8 cellular contexts compared by ENCODE assay signal in the genomic region with DNA sequence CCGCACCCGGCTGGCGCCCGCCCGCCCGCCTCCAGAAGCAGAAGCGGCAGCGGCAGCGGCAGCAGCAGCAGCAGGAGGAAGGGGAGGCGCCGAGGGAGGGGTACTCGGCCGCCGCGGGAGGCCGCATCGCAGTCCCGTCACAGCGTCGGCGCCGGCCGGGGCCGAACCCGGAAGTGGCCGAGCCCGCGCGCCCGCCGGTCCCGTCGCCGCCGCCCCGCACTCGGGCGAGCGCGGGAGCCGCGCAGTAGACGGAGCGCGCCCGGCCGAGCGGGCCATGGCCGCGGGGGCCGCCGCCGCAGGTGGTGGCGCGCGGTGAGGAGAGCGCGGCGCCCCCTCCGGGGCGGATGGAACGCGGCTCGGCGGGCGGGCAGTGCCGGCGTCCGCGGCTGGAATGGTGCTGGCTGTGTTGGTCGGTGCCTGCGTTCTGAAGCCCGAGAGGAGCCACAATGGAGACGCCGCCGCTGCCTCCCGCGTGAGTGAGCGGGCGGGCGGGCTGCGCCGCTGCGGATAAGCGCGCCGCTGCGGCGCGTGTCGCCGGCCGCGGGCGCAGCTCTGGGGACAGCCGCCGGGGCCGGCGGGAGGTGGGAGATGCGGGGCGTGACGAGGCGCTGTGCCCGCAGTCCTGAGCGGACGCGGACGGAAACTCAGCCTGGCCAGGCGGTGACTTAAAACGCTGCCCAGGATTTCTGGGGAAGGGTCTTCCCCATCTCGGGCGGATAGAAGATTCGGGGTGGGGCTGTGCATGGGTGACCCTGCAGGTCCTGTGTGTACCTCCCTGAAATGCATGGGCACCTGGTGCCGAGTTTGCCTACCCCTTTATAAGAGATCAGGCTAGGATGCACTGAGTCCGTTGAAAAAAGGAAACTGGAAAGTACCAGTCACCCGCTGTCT. TPM values are rescaled to one million over a fixed set of nuclear protein-coding genes. Genes with fewer than 3 reads are reported as not detected.
DNase-seq lines count a peak whose midpoint lies in the region; ATAC-seq and TF ChIP-seq lines count a peak whose summit lies in the region.

A gene with protein sequence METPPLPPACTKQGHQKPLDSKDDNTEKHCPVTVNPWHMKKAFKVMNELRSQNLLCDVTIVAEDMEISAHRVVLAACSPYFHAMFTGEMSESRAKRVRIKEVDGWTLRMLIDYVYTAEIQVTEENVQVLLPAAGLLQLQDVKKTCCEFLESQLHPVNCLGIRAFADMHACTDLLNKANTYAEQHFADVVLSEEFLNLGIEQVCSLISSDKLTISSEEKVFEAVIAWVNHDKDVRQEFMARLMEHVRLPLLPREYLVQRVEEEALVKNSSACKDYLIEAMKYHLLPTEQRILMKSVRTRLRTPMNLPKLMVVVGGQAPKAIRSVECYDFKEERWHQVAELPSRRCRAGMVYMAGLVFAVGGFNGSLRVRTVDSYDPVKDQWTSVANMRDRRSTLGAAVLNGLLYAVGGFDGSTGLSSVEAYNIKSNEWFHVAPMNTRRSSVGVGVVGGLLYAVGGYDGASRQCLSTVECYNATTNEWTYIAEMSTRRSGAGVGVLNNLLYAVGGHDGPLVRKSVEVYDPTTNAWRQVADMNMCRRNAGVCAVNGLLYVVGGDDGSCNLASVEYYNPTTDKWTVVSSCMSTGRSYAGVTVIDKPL (plus strand): TSS at position 131 of the 891 bp plus-strand sequence. CDS start 316 bp downstream, at position 447.

- H3K9ac ChIP-seq in stomach smooth muscle (ENCODE audit: low read length in 2 of 2): peak within 1 kb of the TSS; percentile 80 to 81

- no TSS peak for BruUV-seq in Calu3 (replicated peaks; lab: Mats Ljungman, UMichigan)

- H3K27ac Mint-ChIP-seq in Calu3 (ENCODE audit: unreplicated experiment): peak within 1 kb of the TSS; percentile 9
- peak within 1 kb of the TSS; percentile 80 for H3K27ac Mint-ChIP-seq in activated T-helper 2 cell treated with anti-CD3 and anti-CD28 coated beads, Interferon-gamma antibody, Interleukin-2, Interleukin-4, amounts not matched to agents 10 μg/mL and 5 μg/mL and 100 μg/mL, durations not matched to agents 14 hours and 24 hours and 36 hours
- no peak within 1 kb of the TSS for H3K27ac Mint-ChIP-seq in nephron progenitor cell

- H3K36me3 ChIP-seq in stomach smooth muscle (ENCODE audit: control insufficient read depth in 2 of 2, insufficient read depth in 2 of 2, low read length in 2 of 2): no peaks in the 10 kb centered on the region

- TF ChIP-seq CTCF in Calu3 (IDR thresholded peaks at IDR 0.05; ENCODE audit: unreplicated experiment): no peak
- TF ChIP-seq CTCF in HL-60 (IDR thresholded peaks at IDR 0.05; ENCODE audit: insufficient read depth, low read length): no peak
- TF ChIP-seq CTCF in fibroblast of pulmonary artery (IDR thresholded peaks at IDR 0.05; ENCODE audit: low read length, missing control alignments): no peak
- no peak for TF ChIP-seq CTCF in nephron progenitor cell (IDR thresholded peaks at IDR 0.05)

- CTCF ChIA-PET in Calu3 (lab: Charles Lee): no interaction called here

- peak within 1 kb of the TSS; percentile 64 for H3K27ac ChIP-seq in HL-60 (replicated peaks)
- peak within 1 kb of the TSS; percentile 55 for H3K27ac ChIP-seq in stomach smooth muscle (ENCODE audit: low read length)

- H3K27me3 Mint-ChIP-seq in Calu3 (ENCODE audit: unreplicated experiment) (no peaks in the 10 kb centered on the region), nephron progenitor cell (ENCODE audit: low read depth, poor library complexity) (peaks cover 23% of the 10 kb centered on the region)
- no peaks in the 10 kb centered on the region for H3K27me3 Mint-ChIP-seq in activated T-helper 2 cell treated with anti-CD3 and anti-CD28 coated beads, Interferon-gamma antibody, Interleukin-2, Interleukin-4, amounts not matched to agents 10 μg/mL and 5 μg/mL and 100 μg/mL, durations not matched to agents 14 hours and 24 hours and 36 hours (ENCODE audit: low read depth)

- DNase-seq in Calu3: peak; percentile 72
- DNase-seq in HL-60 (ENCODE audit: low read depth in 1 of 2, low spot score in 1 of 2): peak; percentile 38 to 83
- DNase-seq in RPMI7951 (ENCODE audit: low read depth): peak; percentile 73
- DNase-seq in activated T-helper 2 cell treated with anti-CD3 and anti-CD28 coated beads, Interferon-gamma antibody, Interleukin-2, Interleukin-4, amounts not matched to agents 10 μg/mL and 5 μg/mL and 100 μg/mL, durations not matched to agents 14 hours and 24 hours and 36 hours (ENCODE audit: low spot score): peak; percentile 72
- peak; percentile 76 for DNase-seq in fibroblast of pulmonary artery (ENCODE audit: low read depth)
- peak; percentile 79 for DNase-seq in nephron progenitor cell

- peak within 1 kb of the TSS; percentile 88 for H3K4me3 ChIP-seq in HL-60 (replicated peaks; ENCODE audit: insufficient read depth, low read length)
- H3K4me3 ChIP-seq in fibroblast of pulmonary artery (replicated peaks; ENCODE audit: low read depth, low read length): peak within 1 kb of the TSS; percentile 85
- H3K4me3 ChIP-seq in stomach smooth muscle (ENCODE audit: low read length in 2 of 2): peak within 1 kb of the TSS; percentile 92 to 93

- H3K4me1 Mint-ChIP-seq in Calu3 (ENCODE audit: low read depth, unreplicated experiment) (peaks cover 40% of the 10 kb centered on the region), nephron progenitor cell (peaks cover 30% of the 10 kb centered on the region)
- H3K4me1 Mint-ChIP-seq in activated T-helper 2 cell treated with anti-CD3 and anti-CD28 coated beads, Interferon-gamma antibody, Interleukin-2, Interleukin-4, amounts not matched to agents 10 μg/mL and 5 μg/mL and 100 μg/mL, durations not matched to agents 14 hours and 24 hours and 36 hours (ENCODE audit: low read depth): peaks cover 69% of the 10 kb centered on the region

- peaks cover 7% of the 10 kb centered on the region for H3K36me3 Mint-ChIP-seq in Calu3 (ENCODE audit: insufficient read depth, unreplicated experiment)
- H3K36me3 Mint-ChIP-seq in activated T-helper 2 cell treated with anti-CD3 and anti-CD28 coated beads, Interferon-gamma antibody, Interleukin-2, Interleukin-4, amounts not matched to agents 10 μg/mL and 5 μg/mL and 100 μg/mL, durations not matched to agents 14 hours and 24 hours and 36 hours (ENCODE audit: low read depth): peaks cover 25% of the 10 kb centered on the region
- H3K36me3 Mint-ChIP-seq in nephron progenitor cell (ENCODE audit: low read depth): no peaks in the 10 kb centered on the region

- no peaks in the 10 kb centered on the region for H3K9me3 ChIP-seq in stomach smooth muscle (ENCODE audit: control insufficient read depth in 2 of 2, low read length in 2 of 2)

- H3K27me3 ChIP-seq in HL-60 (ENCODE audit: insufficient read depth, poor library complexity, severe bottlenecking) (no peaks in the 10 kb centered on the region), stomach smooth muscle (ENCODE audit: control insufficient read depth in 1 of 2, insufficient read depth in 2 of 2, low read length in 2 of 2) (no peaks in the 10 kb centered on the region)

- peaks cover 9% of the 10 kb centered on the region for H3K4me1 ChIP-seq in stomach smooth muscle (ENCODE audit: control insufficient read depth, insufficient read depth, low read length)

- H3K4me3 Mint-ChIP-seq in Calu3 (ENCODE audit: low read depth, unreplicated experiment): peak within 1 kb of the TSS; percentile 58
- H3K4me3 Mint-ChIP-seq in activated T-helper 2 cell treated with anti-CD3 and anti-CD28 coated beads, Interferon-gamma antibody, Interleukin-2, Interleukin-4, amounts not matched to agents 10 μg/mL and 5 μg/mL and 100 μg/mL, durations not matched to agents 14 hours and 24 hours and 36 hours (ENCODE audit: low read depth): peak within 1 kb of the TSS; percentile 88
- peak within 1 kb of the TSS; percentile 84 for H3K4me3 Mint-ChIP-seq in nephron progenitor cell

- ATAC-seq in GM19463 (IDR thresholded peaks at IDR 0.05; ENCODE audit: unreplicated experiment): peak; percentile 87

- H3K9me3 Mint-ChIP-seq in Calu3 (ENCODE audit: low read depth, unreplicated experiment) (no peaks in the 10 kb centered on the region), nephron progenitor cell (no peaks in the 10 kb centered on the region)
- no peaks in the 10 kb centered on the region for H3K9me3 Mint-ChIP-seq in activated T-helper 2 cell treated with anti-CD3 and anti-CD28 coated beads, Interferon-gamma antibody, Interleukin-2, Interleukin-4, amounts not matched to agents 10 μg/mL and 5 μg/mL and 100 μg/mL, durations not matched to agents 14 hours and 24 hours and 36 hours

- intact Hi-C loops in Calu3 (cut with micrococcal nuclease; ENCODE audit: unreplicated experiment): loop anchor here (5.0 kb wide), 1 partner anchor 75 kb away; no protein-coding TSS in a partner anchor
- intact Hi-C loops in activated T-helper 2 cell treated with anti-CD3 and anti-CD28 coated beads, Interferon-gamma antibody, Interleukin-2, Interleukin-4, amounts not matched to agents 10 μg/mL and 5 μg/mL and 100 μg/mL, durations not matched to agents 14 hours and 24 hours and 36 hours (cut with micrococcal nuclease): loop anchor here (2.0 to 5.0 kb wide), 2 partner anchors 50 to 119 kb away; a partner anchor contains a TSS

RNA-seq across cellular contexts. Expression of the gene that starts here (rescaled TPM):
- 12.9 and 13.8 TPM in 2 replicates for total RNA-seq in Calu3 (2022)
- total RNA-seq in RPMI7951 (2014; rRNA removed; shearing (Covaris generic)): 13.0 and 14.2 TPM in 2 replicates
- 30.3 and 32.3 TPM in 2 replicates for total RNA-seq in activated T-helper 2 cell treated with anti-CD3 and anti-CD28 coated beads, Interferon-gamma antibody, Interleukin-2, Interleukin-4, amounts not matched to agents 10 μg/mL and 5 μg/mL and 100 μg/mL, durations not matched to agents 14 hours and 24 hours and 36 hours

Comparison
In these comparisons a context has a peak if more than half of its experiments do, and no peak if none do; other contexts are left out.
1. Peak in every context shown above with its lines: DNase-seq, ATAC-seq, H3K4me3 ChIP-seq and H3K27ac ChIP-seq.